1 cellular context compared by ENCODE assay signal in the genomic region with DNA sequence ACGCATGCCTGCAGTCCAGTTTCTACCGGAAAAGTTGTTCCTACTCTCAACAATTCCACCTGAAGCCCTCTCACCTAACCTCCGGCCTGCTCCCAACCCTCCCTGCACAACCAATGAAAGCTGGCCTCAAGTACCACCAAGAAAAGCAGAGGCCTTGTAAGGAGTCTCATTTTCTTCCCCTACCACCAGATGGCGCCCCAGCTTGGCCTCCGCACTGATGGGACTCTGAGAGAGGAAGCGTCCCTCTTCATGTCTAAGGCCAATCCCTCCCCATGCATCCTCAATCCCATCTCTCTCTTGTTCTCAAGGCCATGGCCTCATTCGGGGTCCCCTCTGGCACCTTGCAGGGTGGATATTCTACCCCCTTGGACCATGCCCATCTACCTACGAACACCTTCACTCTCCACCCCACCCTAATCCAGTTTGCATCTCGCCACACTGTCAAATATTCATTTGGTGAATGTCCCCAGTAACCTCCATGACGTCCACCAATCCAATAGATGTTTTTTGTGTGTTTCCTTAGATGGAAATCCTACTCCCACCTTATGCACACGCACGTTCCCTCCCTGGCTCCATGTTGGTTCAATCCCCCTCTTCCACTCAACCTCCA.
TF ChIP-seq lines count a peak whose summit lies in the region.

No MANE protein-coding gene starts in this region.

TF ChIP-seq in GM23338, 12 proteins besides CTCF, POLR2A, EP300 and RAD21 (continued from another document):
- TF ChIP-seq, protein P1, sequence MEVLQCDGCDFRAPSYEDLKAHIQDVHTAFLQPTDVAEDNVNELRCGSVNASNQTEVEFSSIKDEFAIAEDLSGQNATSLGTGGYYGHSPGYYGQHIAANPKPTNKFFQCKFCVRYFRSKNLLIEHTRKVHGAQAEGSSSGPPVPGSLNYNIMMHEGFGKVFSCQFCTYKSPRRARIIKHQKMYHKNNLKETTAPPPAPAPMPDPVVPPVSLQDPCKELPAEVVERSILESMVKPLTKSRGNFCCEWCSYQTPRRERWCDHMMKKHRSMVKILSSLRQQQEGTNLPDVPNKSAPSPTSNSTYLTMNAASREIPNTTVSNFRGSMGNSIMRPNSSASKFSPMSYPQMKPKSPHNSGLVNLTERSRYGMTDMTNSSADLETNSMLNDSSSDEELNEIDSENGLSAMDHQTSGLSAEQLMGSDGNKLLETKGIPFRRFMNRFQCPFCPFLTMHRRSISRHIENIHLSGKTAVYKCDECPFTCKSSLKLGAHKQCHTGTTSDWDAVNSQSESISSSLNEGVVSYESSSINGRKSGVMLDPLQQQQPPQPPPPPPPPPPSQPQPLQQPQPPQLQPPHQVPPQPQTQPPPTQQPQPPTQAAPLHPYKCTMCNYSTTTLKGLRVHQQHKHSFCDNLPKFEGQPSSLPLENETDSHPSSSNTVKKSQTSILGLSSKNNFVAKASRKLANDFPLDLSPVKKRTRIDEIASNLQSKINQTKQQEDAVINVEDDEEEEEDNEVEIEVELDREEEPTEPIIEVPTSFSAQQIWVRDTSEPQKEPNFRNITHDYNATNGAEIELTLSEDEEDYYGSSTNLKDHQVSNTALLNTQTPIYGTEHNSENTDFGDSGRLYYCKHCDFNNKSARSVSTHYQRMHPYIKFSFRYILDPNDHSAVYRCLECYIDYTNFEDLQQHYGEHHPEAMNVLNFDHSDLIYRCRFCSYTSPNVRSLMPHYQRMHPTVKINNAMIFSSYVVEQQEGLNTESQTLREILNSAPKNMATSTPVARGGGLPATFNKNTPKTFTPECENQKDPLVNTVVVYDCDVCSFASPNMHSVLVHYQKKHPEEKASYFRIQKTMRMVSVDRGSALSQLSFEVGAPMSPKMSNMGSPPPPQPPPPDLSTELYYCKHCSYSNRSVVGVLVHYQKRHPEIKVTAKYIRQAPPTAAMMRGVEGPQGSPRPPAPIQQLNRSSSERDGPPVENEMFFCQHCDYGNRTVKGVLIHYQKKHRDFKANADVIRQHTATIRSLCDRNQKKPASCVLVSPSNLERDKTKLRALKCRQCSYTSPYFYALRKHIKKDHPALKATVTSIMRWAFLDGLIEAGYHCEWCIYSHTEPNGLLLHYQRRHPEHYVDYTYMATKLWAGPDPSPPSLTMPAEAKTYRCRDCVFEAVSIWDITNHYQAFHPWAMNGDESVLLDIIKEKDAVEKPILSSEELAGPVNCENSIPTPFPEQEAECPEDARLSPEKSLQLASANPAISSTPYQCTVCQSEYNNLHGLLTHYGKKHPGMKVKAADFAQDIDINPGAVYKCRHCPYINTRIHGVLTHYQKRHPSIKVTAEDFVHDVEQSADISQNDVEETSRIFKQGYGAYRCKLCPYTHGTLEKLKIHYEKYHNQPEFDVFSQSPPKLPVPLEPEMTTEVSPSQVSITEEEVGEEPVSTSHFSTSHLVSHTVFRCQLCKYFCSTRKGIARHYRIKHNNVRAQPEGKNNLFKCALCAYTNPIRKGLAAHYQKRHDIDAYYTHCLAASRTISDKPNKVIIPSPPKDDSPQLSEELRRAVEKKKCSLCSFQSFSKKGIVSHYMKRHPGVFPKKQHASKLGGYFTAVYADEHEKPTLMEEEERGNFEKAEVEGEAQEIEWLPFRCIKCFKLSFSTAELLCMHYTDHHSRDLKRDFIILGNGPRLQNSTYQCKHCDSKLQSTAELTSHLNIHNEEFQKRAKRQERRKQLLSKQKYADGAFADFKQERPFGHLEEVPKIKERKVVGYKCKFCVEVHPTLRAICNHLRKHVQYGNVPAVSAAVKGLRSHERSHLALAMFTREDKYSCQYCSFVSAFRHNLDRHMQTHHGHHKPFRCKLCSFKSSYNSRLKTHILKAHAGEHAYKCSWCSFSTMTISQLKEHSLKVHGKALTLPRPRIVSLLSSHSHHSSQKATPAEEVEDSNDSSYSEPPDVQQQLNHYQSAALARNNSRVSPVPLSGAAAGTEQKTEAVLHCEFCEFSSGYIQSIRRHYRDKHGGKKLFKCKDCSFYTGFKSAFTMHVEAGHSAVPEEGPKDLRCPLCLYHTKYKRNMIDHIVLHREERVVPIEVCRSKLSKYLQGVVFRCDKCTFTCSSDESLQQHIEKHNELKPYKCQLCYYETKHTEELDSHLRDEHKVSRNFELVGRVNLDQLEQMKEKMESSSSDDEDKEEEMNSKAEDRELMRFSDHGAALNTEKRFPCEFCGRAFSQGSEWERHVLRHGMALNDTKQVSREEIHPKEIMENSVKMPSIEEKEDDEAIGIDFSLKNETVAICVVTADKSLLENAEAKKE (CRISPR knock-in tag; IDR thresholded peaks at IDR 0.05): no peak
- TF ChIP-seq ZNF114 (CRISPR knock-in tag; IDR thresholded peaks at IDR 0.05) (no peak), EZH2 (IDR thresholded peaks at IDR 0.05; ENCODE audit: low read depth, unreplicated experiment) (no peak), NANOG (IDR thresholded peaks at IDR 0.05; ENCODE audit: borderline replicate concordance) (no peak), JUNB (IDR thresholded peaks at IDR 0.05; ENCODE audit: unreplicated experiment) (no peak), ZNF331 (CRISPR knock-in tag; IDR thresholded peaks at IDR 0.05; ENCODE audit: low read depth) (no peak), POLR2AphosphoS5 (IDR thresholded peaks at IDR 0.05; ENCODE audit: low read depth) (no peak)
- TF ChIP-seq, protein P2, sequence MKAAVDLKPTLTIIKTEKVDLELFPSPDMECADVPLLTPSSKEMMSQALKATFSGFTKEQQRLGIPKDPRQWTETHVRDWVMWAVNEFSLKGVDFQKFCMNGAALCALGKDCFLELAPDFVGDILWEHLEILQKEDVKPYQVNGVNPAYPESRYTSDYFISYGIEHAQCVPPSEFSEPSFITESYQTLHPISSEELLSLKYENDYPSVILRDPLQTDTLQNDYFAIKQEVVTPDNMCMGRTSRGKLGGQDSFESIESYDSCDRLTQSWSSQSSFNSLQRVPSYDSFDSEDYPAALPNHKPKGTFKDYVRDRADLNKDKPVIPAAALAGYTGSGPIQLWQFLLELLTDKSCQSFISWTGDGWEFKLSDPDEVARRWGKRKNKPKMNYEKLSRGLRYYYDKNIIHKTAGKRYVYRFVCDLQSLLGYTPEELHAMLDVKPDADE (IDR thresholded peaks at IDR 0.05): no peak
TF ChIP-seq in GM23338: peak in this region for 0.
